ENCODE assay signal across 8 cellular contexts in genomic region chr10:35640474-35640873, GRCh38. TPM values are rescaled to one million over a fixed set of nuclear protein-coding genes. Genes with fewer than 3 reads are reported as not detected.
A peak's percentile ranks its signal among the peaks of the same experiment; 100 is the strongest.
DNase-seq lines count a peak whose midpoint lies in the region; ATAC-seq and TF ChIP-seq lines count a peak whose summit lies in the region.

No MANE protein-coding gene starts in this region.

- 0% methylated on average over 41 to 53 of the region's 53 CpGs for WGBS in heart right ventricle, 2 donors

- peaks cover 37% of the 10 kb centered on the region for H3K4me1 ChIP-seq in adipocyte (ENCODE audit: control insufficient read depth, insufficient read depth, low read length)
- H3K4me1 ChIP-seq in heart right ventricle: peaks cover 8 to 66% (median 36%) of the 10 kb centered on the region in 9 donors
- peaks cover 4% of the 10 kb centered on the region for H3K4me1 ChIP-seq in parathyroid adenoma

- intact Hi-C loops in heart right ventricle (cut with DNase I): loop anchor here in 8 of 10 donors (2.0 to 10.0 kb wide), 12 partner anchors 124 to 1137 kb away; no protein-coding TSS in a partner anchor

- TF ChIP-seq CTCF in heart right ventricle (IDR thresholded peaks at IDR 0.05): peak; percentile 24 to 66 (median 48)
- TF ChIP-seq CTCF in parathyroid adenoma (IDR thresholded peaks at IDR 0.05): peak; percentile 38

- H3K4me3 ChIP-seq in adipocyte (ENCODE audit: low read length) (peak overlapping the region; percentile 85), heart right ventricle (peak overlapping the region; percentile 32 to 91 (median 57)), parathyroid adenoma (ENCODE audit: low read depth, low read length) (peak overlapping the region; percentile 38)

- H3K27ac ChIP-seq in heart right ventricle (peak overlapping the region in 2 of 10 donors; percentile 60 to 66), parathyroid adenoma (no peak overlapping the region)

- peak; percentile 52 for DNase-seq in NCI-H345 (lab: John Stamatoyannopoulos, UW)
- DNase-seq in NCI-H345 treated with DMSO at 0.1 percent for 48 hours (lab: John Stamatoyannopoulos, UW; ENCODE audit: unreplicated experiment): no peak
- DNase-seq in NCI-H460 (ENCODE audit: extremely low read depth, low read depth): peak; percentile 55
- peak; percentile 90 for DNase-seq in adipocyte (ENCODE audit: low read depth)
- DNase-seq in heart right ventricle: peak; percentile 50 to 72

- peak overlapping the region; percentile 71 for H3K4me2 ChIP-seq in parathyroid adenoma (ENCODE audit: low read length)

- H3K9me3 ChIP-seq in adipocyte (ENCODE audit: control insufficient read depth, low read length) (no peaks in the 10 kb centered on the region), heart right ventricle (no peaks in the 10 kb centered on the region), parathyroid adenoma (ENCODE audit: control insufficient read depth, low read length) (no peaks in the 10 kb centered on the region)

- H3K27me3 ChIP-seq in adipocyte (replicated peaks; ENCODE audit: control insufficient read depth, insufficient read depth, low read length): no peaks in the 10 kb centered on the region
- peaks cover 0 to 90% (median 0%) of the 10 kb centered on the region in 7 donors for H3K27me3 ChIP-seq in heart right ventricle
- no peaks in the 10 kb centered on the region for H3K27me3 ChIP-seq in parathyroid adenoma (ENCODE audit: control insufficient read depth, insufficient read depth, low read length)

- ATAC-seq in HG02571 (IDR thresholded peaks at IDR 0.05; ENCODE audit: unreplicated experiment) (peak; percentile 32), heart right ventricle (peak in 4 of 8 donors; percentile 6 to 30 (median 18)), GM18520 (IDR thresholded peaks at IDR 0.05; ENCODE audit: unreplicated experiment) (no peak)

- H3K9ac ChIP-seq in adipocyte (ENCODE audit: low read length) (peak overlapping the region; percentile 82), parathyroid adenoma (no peak overlapping the region)

- H2AFZ ChIP-seq in parathyroid adenoma: peak overlapping the region; percentile 68

- no peaks in the 10 kb centered on the region for H3K79me2 ChIP-seq in parathyroid adenoma

- H3K36me3 ChIP-seq in adipocyte (ENCODE audit: control insufficient read depth, insufficient read depth, low read length, severe bottlenecking) (no peaks in the 10 kb centered on the region), heart right ventricle (peaks cover 0 to 7% (median 0%) of the 10 kb centered on the region in 9 donors), parathyroid adenoma (ENCODE audit: control insufficient read depth, insufficient read depth, low read length) (no peaks in the 10 kb centered on the region)

RNA-seq across cellular contexts. Expression of gene FZD8, which starts 1.6 kb away (rescaled TPM):
- 16.5 and 19.6 TPM in 2 replicates for total RNA-seq in NCI-H460 (2014; rRNA removed; shearing (Covaris generic))
- 11.3 and 11.6 TPM in 2 replicates for polyA plus RNA-seq in NCI-H460 (2014; cell fraction: nucleus; rRNA removed)
- 10 to 100 TPM in 3 of 10 donors, 1 to 10 TPM in 7; 3.0 to 19.5 (median 6.4) TPM for total RNA-seq in heart right ventricle
- polyA plus RNA-seq in heart right ventricle: 1 to 10 TPM; 1.7 to 4.8 TPM

RNA-seq across cellular contexts. Expression of gene GJD4, which starts 35.3 kb away (rescaled TPM):
- not detected in 2 replicates for total RNA-seq in NCI-H460 (2014; rRNA removed; shearing (Covaris generic))
- polyA plus RNA-seq in NCI-H460 (2014; cell fraction: nucleus; rRNA removed): not detected in 2 replicates
- total RNA-seq in heart right ventricle: not detected
- polyA plus RNA-seq in heart right ventricle: under 1 TPM in 1 of 2 donors, not detected in 1; 0.03 TPM
